Comparison of ENCODE assay signal across 8 cellular contexts in the genomic region with DNA sequence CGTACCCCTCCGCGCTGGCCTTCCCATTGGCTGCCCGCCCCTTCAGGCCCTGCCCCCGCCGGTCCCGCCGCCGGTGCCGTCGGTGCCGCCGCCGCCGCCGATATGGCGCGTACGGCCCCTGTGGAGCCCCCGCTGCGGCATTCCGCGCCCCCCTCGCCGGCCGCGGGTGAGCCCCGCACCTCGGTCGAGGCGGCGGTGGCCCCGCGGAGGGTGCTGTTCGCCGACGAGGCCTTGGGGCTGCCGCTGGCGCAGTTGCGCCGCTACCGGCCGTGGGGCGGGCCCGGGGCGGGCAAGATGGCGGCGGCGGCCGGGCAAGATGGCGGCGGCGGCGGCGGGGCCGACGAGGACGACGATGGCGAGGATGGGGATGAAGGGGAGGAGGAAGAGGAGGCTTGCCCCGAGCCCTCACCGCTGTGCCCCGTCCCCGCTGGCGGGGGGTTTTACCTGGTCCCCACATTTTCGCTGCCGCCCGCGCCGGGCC. TPM values are rescaled to one million over a fixed set of nuclear protein-coding genes. Genes with fewer than 3 reads are reported as not detected.
DNase-seq lines count a peak whose midpoint lies in the region; ATAC-seq and TF ChIP-seq lines count a peak whose summit lies in the region.

PPP1R3F (plus strand) TSS at position 26 of the 481 bp plus-strand sequence; CDS start at position 103, 77 bp downstream.

- no TSS peak for BruUV-seq in Caco-2 (replicated peaks; lab: Mats Ljungman, UMichigan)

- peak within 1 kb of the TSS; percentile 75 for H3K4me3 ChIP-seq in Caco-2 (ENCODE audit: low read depth, low read length)
- peak within 1 kb of the TSS; percentile 60 to 67 for H3K4me3 ChIP-seq in cardiac fibroblast (replicated peaks in 1 of 2; ENCODE audit: low read depth in 2 of 2, low read length in 2 of 2)
- H3K4me3 ChIP-seq in mesenchymal stem cell (ENCODE audit: insufficient read depth in 1 of 2, low read depth in 1 of 2, low read length in 2 of 2): peak within 1 kb of the TSS; percentile 82 to 86

- peak within 1 kb of the TSS; percentile 68 for H3K4me2 ChIP-seq in mesenchymal stem cell (ENCODE audit: low read length, poor library complexity, severe bottlenecking)

- H3K4me1 Mint-ChIP-seq in Caco-2 (ENCODE audit: low read depth, unreplicated experiment): peaks cover 25% of the 10 kb centered on the region
- peaks cover 5 to 26% (median 16%) of the 10 kb centered on the region in 3 donors for H3K4me1 Mint-ChIP-seq in IgD-negative memory B cell
- H3K4me1 Mint-ChIP-seq in type B pancreatic cell (ENCODE audit: unreplicated experiment): peaks cover 8% of the 10 kb centered on the region

- peak within 1 kb of the TSS in 1 of 2 experiments; percentile 81 for H3K14ac ChIP-seq in mesenchymal stem cell (ENCODE audit: low read length in 2 of 2)

- no peaks in the 10 kb centered on the region for H3K9me3 ChIP-seq in Caco-2
- no peaks in the 10 kb centered on the region for H3K9me3 ChIP-seq in mesenchymal stem cell (ENCODE audit: control insufficient read depth, low read length)

- DNase-seq in Caco-2 (no peak), cardiac fibroblast (ENCODE audit: low read depth in 2 of 2) (no peak), mesenchymal stem cell (no peak), type B pancreatic cell (ENCODE audit: extremely low spot score, unreplicated experiment) (no peak), cerebellar cortex (ENCODE audit: low spot score) (no peak)
- DNase-seq in stimulated activated CD4-positive, alpha-beta T cell treated with anti-CD3 and anti-CD28 coated beads, Interleukin-4, amount 100 ng/mL, for 4 hours: no peak

- peak within 1 kb of the TSS; percentile 91 to 98 for H3K18ac ChIP-seq in mesenchymal stem cell (ENCODE audit: low read depth in 1 of 2, low read length in 2 of 2)

- H4K8ac ChIP-seq in mesenchymal stem cell (ENCODE audit: low read length): peak within 1 kb of the TSS; percentile 96

- POLR2A ChIA-PET in Caco-2 (lab: Charles Lee): interaction anchor here (0.6 to 2.0 kb wide), 4 partner anchors 20 to 542 kb away, joined by 3 to 43 read pairs (median 4); partner anchors contain the start of gene CCDC22

- no peaks in the 10 kb centered on the region for H3K27me3 Mint-ChIP-seq in Caco-2 (ENCODE audit: insufficient read depth, unreplicated experiment)
- no peaks in the 10 kb centered on the region for H3K27me3 Mint-ChIP-seq in IgD-negative memory B cell
- H3K27me3 Mint-ChIP-seq in type B pancreatic cell: no peaks in the 10 kb centered on the region

- peak within 1 kb of the TSS; percentile 90 for H2BK15ac ChIP-seq in mesenchymal stem cell (ENCODE audit: low read depth, poor library complexity, severe bottlenecking)

- intact Hi-C loops in Caco-2 (cut with micrococcal nuclease; ENCODE audit: unreplicated experiment): loop anchor here (2.0 kb wide), 2 partner anchors 69 to 79 kb away; partner anchors contain the start of gene SYP

- ATAC-seq in GM21526 (IDR thresholded peaks at IDR 0.05; ENCODE audit: low FRiP score, unreplicated experiment): peak; percentile 12

- H3K27me3 ChIP-seq in Caco-2 (replicated peaks; ENCODE audit: control insufficient read depth, insufficient read depth, low read length) (no peaks in the 10 kb centered on the region), mesenchymal stem cell (ENCODE audit: control insufficient read depth in 1 of 2, insufficient read depth in 1 of 2, low read length in 2 of 2) (peaks cover 0 to 7% of the 10 kb centered on the region in 2 experiments)

- H2BK120ac ChIP-seq in mesenchymal stem cell (ENCODE audit: low read depth, low read length): peak within 1 kb of the TSS; percentile 73

- TF ChIP-seq CTCF in Caco-2 (IDR thresholded peaks at IDR 0.05; ENCODE audit: insufficient read depth in 1 of 2, low read depth in 1 of 2, low read length in 1 of 2, severe bottlenecking in 1 of 2, unreplicated experiment in 1 of 2) (no peak), cardiac fibroblast (IDR thresholded peaks at IDR 0.05; ENCODE audit: low read depth, low read length) (no peak), type B pancreatic cell (conservative IDR thresholded peaks at IDR 0.05) (no peak)

- no peak within 1 kb of the TSS for H3K23ac ChIP-seq in mesenchymal stem cell (ENCODE audit: low read length in 2 of 2)

- peak within 1 kb of the TSS; percentile 94 for H3K27ac ChIP-seq in mesenchymal stem cell (ENCODE audit: low read length, poor library complexity, severe bottlenecking)

- peak within 1 kb of the TSS; percentile 94 for H2BK5ac ChIP-seq in mesenchymal stem cell (ENCODE audit: low read depth, low read length, poor library complexity, severe bottlenecking)

- H2BK12ac ChIP-seq in mesenchymal stem cell (ENCODE audit: low read length in 2 of 2): peak within 1 kb of the TSS in 1 of 2 experiments; percentile 47

- H2AFZ ChIP-seq in mesenchymal stem cell (ENCODE audit: low read depth, low read length): peak within 1 kb of the TSS; percentile 36

- H3K9me3 Mint-ChIP-seq in Caco-2 (ENCODE audit: unreplicated experiment): no peaks in the 10 kb centered on the region
- no peaks in the 10 kb centered on the region for H3K9me3 Mint-ChIP-seq in IgD-negative memory B cell
- H3K9me3 Mint-ChIP-seq in type B pancreatic cell: no peaks in the 10 kb centered on the region

- peak within 1 kb of the TSS; percentile 99 for H3K27ac Mint-ChIP-seq in Caco-2 (ENCODE audit: unreplicated experiment)
- peak within 1 kb of the TSS; percentile 95 to 99 (median 96) for H3K27ac Mint-ChIP-seq in IgD-negative memory B cell
- peak within 1 kb of the TSS; percentile 99 for H3K27ac Mint-ChIP-seq in type B pancreatic cell

- peak within 1 kb of the TSS; percentile 96 for H3K4me3 Mint-ChIP-seq in Caco-2 (ENCODE audit: unreplicated experiment)
- peak within 1 kb of the TSS; percentile 89 to 98 (median 96) for H3K4me3 Mint-ChIP-seq in IgD-negative memory B cell
- H3K4me3 Mint-ChIP-seq in type B pancreatic cell: peak within 1 kb of the TSS; percentile 95

- no peak within 1 kb of the TSS for H2AK5ac ChIP-seq in mesenchymal stem cell (ENCODE audit: low read length, severe bottlenecking)

- H3K4ac ChIP-seq in mesenchymal stem cell (ENCODE audit: low read depth in 1 of 2, low read length in 2 of 2): peak within 1 kb of the TSS; percentile 60 to 95

- CTCF ChIA-PET in Caco-2 (lab: Charles Lee): interaction anchor here (1.0 kb wide), 1 partner anchor 267 kb away, joined by 3 read pairs; the partner anchor contains the start of gene GRIPAP1

- H3K36me3 ChIP-seq in Caco-2 (ENCODE audit: control insufficient read depth, insufficient read depth, low read length): no peaks in the 10 kb centered on the region
- peaks cover 0 to 7% of the 10 kb centered on the region in 2 experiments for H3K36me3 ChIP-seq in mesenchymal stem cell (ENCODE audit: control insufficient read depth in 1 of 2, insufficient read depth in 2 of 2, low read depth in 1 of 2, low read length in 2 of 2)

- H3K4me1 ChIP-seq in Caco-2 (peaks cover 12% of the 10 kb centered on the region; the same call in 1 of the 2 replicates), mesenchymal stem cell (ENCODE audit: control insufficient read depth, insufficient read depth, low read depth, low read length) (peaks cover 22% of the 10 kb centered on the region)

- peak within 1 kb of the TSS; percentile 96 for H4K91ac ChIP-seq in mesenchymal stem cell (ENCODE audit: low read length)

- 0% methylated on average over 9 of the region's 70 CpGs for WGBS in mesenchymal stem cell

- peaks cover 6% of the 10 kb centered on the region for H3K79me1 ChIP-seq in mesenchymal stem cell (replicated peaks; ENCODE audit: low read length, poor library complexity, severe bottlenecking)

- H3K36me3 Mint-ChIP-seq in Caco-2 (ENCODE audit: insufficient read depth, unreplicated experiment) (peaks cover 32% of the 10 kb centered on the region), IgD-negative memory B cell (peaks cover 3% of the 10 kb centered on the region), type B pancreatic cell (peaks cover 3% of the 10 kb centered on the region)

- peak within 1 kb of the TSS; percentile 94 for H3K9ac ChIP-seq in mesenchymal stem cell (ENCODE audit: low read length)

RNA-seq across cellular contexts. Expression of gene PPP1R3F, which starts in this region (rescaled TPM):
- total RNA-seq in Caco-2 (2022) (3.9 and 4.3 TPM in 2 replicates), type B pancreatic cell (ENCODE audit: low replicate concordance) (5.7 and 8.0 TPM in 2 replicates)
- 3.1 TPM for polyA plus RNA-seq in IgD-negative memory B cell
- polyA plus RNA-seq in mesenchymal stem cell (2013, experiment 1 of 2): 2.2 TPM
- 1.3 TPM for polyA plus RNA-seq in mesenchymal stem cell (2013, experiment 2 of 2)
